ENCODE assay signal across 23 cellular contexts in the genomic region with DNA sequence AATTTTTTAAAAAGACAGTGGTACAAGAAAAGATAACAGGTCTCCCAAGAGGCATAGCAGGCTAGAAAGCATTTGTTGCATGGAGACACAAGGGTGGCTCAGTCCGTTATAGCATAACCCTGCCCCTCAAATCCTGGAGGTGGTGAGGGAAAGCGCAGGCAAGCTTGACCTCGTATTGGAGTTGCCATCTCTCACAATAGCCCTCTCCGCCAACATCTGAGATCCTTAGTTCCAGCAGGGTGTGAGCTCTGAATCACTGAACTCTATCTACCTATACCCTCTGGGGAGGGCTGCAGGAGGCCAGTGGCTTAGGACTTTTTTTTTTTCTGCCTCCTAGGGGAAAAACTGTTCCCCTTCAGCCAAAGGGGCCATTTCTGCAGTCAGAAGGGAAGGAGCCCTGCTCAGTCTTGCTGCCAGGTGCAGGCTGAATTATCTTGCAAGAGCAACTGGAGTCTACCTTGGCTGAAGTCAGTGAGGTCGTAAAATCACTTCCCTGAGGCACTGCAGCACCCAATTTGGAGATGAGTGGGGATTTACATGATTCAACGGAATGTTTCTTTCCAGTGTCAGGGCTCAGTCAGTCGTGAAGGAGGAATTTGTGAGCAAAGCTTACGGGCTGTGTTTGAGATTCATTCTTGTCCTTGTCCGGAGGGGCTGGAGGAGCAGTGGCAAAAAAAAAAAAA. TPM values are rescaled to one million over a fixed set of nuclear protein-coding genes. Genes with fewer than 3 reads are reported as not detected.
DNase-seq lines count a peak whose midpoint lies in the region; ATAC-seq and TF ChIP-seq lines count a peak whose summit lies in the region.
"Had no signal": no experiment of that assay in that cellular context is flagged by ENCODE, and none has a peak within 500 bp of the region (broad histone marks: within the 10 kb centered on the region; RNA-seq: fewer than 3 reads in every experiment).

No MANE protein-coding gene starts in this region.

- TF ChIP-seq POLR2A in IMR-90 (IDR thresholded peaks at IDR 0.05; ENCODE audit: low read depth, low read length) = no peak
- TF ChIP-seq POLR2A in esophagus muscularis mucosa (IDR thresholded peaks at IDR 0.05; ENCODE audit: low read depth) = no peak

- no peak for TF ChIP-seq EP300 in esophagus muscularis mucosa (IDR thresholded peaks at IDR 0.05)

- BruUV-seq in IMR-90 (replicated peaks; lab: Mats Ljungman, UMichigan) = no TSS peak

- H4K5ac ChIP-seq in IMR-90 (ENCODE audit: low read depth, low read length) = no peak overlapping the region

- in situ Hi-C loops in Caki2 (cut with HindIII; ENCODE audit: low pct_unique_long_range_greater_than_20kb, low sequenced_read_pairs) (no loop called here), IMR-90 (cut with MboI; ENCODE audit: low sequenced_read_pairs) (loop anchor here (25.0 kb wide), 1 partner anchor 650 kb away; no protein-coding TSS in a partner anchor)

- dilution Hi-C loops in IMR-90 (cut with HindIII; ENCODE audit: low sequenced_read_pairs, unreplicated experiment) = no loop called here

- no peak overlapping the region for H2AK5ac ChIP-seq in IMR-90 (ENCODE audit: low read depth, low read length)

- 38% methylated on average over 1 of the region's 9 CpGs; no CpG with 5 or more reads in 1 of the 2 experiments for WGBS in IMR-90 (ENCODE audit: extremely low coverage in 2 of 2, insufficient read length in 1 of 2), 2 experiments
- 66% methylated on average over 9 of the region's 9 CpGs for WGBS in esophagus muscularis mucosa

- intact Hi-C loops in IMR-90 (cut with micrococcal nuclease) = loop anchor here (10.0 kb wide), 1 partner anchor 937 kb away; no protein-coding TSS in a partner anchor
- intact Hi-C loops in esophagus muscularis mucosa (cut with DNase I) = no loop called here

- H4K91ac ChIP-seq in IMR-90 (ENCODE audit: insufficient read depth, low read depth, low read length) = no peak overlapping the region

- H3K4me3 ChIP-seq in IMR-90 (ENCODE audit: insufficient read depth, low read depth, low read length) (no peak overlapping the region), esophagus muscularis mucosa (no peak overlapping the region)
- H3K4me3 ChIP-seq: breast epithelium, colonic mucosa, testis had no signal

- no peak overlapping the region for H4K8ac ChIP-seq in IMR-90 (ENCODE audit: low read depth in 2 of 2, low read length in 2 of 2)

- H2BK15ac ChIP-seq in IMR-90 (ENCODE audit: low read depth, low read length) = 0 out of 3 replicates have a peak overlapping the region, but pooled peaks have one; percentile 42

- H3K9ac ChIP-seq in IMR-90 (ENCODE audit: low read depth, low read length) = no peak overlapping the region
- H3K9ac ChIP-seq: parathyroid adenoma had no signal

- 0 out of 2 replicates have a peak overlapping the region, but pooled peaks have one; percentile 48 for H3K14ac ChIP-seq in IMR-90 (replicated peaks; ENCODE audit: low read depth, low read length)

- no peak overlapping the region for H3K4ac ChIP-seq in IMR-90 (ENCODE audit: low read depth, low read length)

- H3K9me3 ChIP-seq in IMR-90 (ENCODE audit: control insufficient read depth, insufficient read depth, low read length) = peaks cover 8% of the 10 kb centered on the region
- peaks cover 0 to 7% (median 3%) of the 10 kb centered on the region in 4 donors for H3K9me3 ChIP-seq in esophagus muscularis mucosa
- H3K9me3 ChIP-seq: colonic mucosa, testis had no signal

- POLR2A ChIA-PET in IMR-90 (lab: Charles Lee; ENCODE audit: unreplicated experiment) = no interaction called here

- ATAC-seq in IMR-90 (ENCODE audit: low read depth) (no peak), GM18868 (IDR thresholded peaks at IDR 0.05; ENCODE audit: unreplicated experiment) (no peak)
- ATAC-seq: natural killer cell; stimulated activated memory B cell treated with anti-CD40 and anti-IgM and Interleukin-4, amounts not matched to agents 10 μg/mL and 1 μg/mL and 100 μg/mL, for 72 hours had no signal

- DNase-seq in Caki2 (ENCODE audit: low read depth) (peak; percentile 72), IMR-90 (no peak), ecto neural progenitor cell (ENCODE audit: low spot score) (peak; percentile 42), kidney tubule cell (ENCODE audit: low spot score) (peak; percentile 95), putamen (ENCODE audit: low spot score) (no peak), esophagus muscularis mucosa (ENCODE audit: extremely low spot score) (no peak)
- DNase-seq: activated CD4-positive, alpha-beta T cell treated with anti-CD3 and anti-CD28 coated beads, Interleukin-2, amount 50 U/mL, for 1 hour; activated gamma-delta T cell; CD4-positive, alpha-beta T cell; colonic mucosa; H7; natural killer cell; NCI-H1092 treated with DMSO at 0.1 percent for 48 hours; OCI-M1; stimulated activated CD4-positive, alpha-beta T cell treated with anti-CD3 and anti-CD28 coated beads, Interleukin-1b, Interleukin-23, amount 100 ng/mL, for 48 hours; T-helper 1 cell; testis had no signal

- no peak overlapping the region for H2BK5ac ChIP-seq in IMR-90 (ENCODE audit: low read depth, low read length, poor library complexity, severe bottlenecking)

- H3K36me3 ChIP-seq in IMR-90 (ENCODE audit: control insufficient read depth, insufficient read depth, low read length) = no peaks in the 10 kb centered on the region
- H3K36me3 ChIP-seq in esophagus muscularis mucosa = no peaks in the 10 kb centered on the region
- H3K36me3 ChIP-seq: breast epithelium, colonic mucosa had no signal

- H2AFZ ChIP-seq in IMR-90 (replicated peaks; ENCODE audit: low read length, poor library complexity) = no peak overlapping the region
- H2AFZ ChIP-seq: parathyroid adenoma had no signal

- H3K23ac ChIP-seq in IMR-90 (ENCODE audit: low read depth, low read length) = no peak overlapping the region

- H3K27me3 ChIP-seq in IMR-90 (ENCODE audit: control insufficient read depth, insufficient read depth, low read length) = no peaks in the 10 kb centered on the region
- no peaks in the 10 kb centered on the region for H3K27me3 ChIP-seq in esophagus muscularis mucosa
- H3K27me3 ChIP-seq: breast epithelium, colonic mucosa, testis had no signal

- H3K9me1 ChIP-seq in IMR-90 (ENCODE audit: insufficient read depth, low read length) = peaks cover 7% of the 10 kb centered on the region; the same call in 1 of the 2 replicates

- no peak overlapping the region for H3K18ac ChIP-seq in IMR-90 (ENCODE audit: low read depth, low read length)

- CTCF ChIA-PET in IMR-90 (lab: Yijun Ruan, JAX) = interaction anchor here (0.7 kb wide), 1 partner anchor 369 kb away, joined by 3 read pairs; no protein-coding TSS in a partner anchor

- H3K27ac ChIP-seq in IMR-90 (ENCODE audit: insufficient read depth, low read length) (no peak overlapping the region), esophagus muscularis mucosa (replicated peaks in 1 of 4) (no peak overlapping the region)
- H3K27ac ChIP-seq: breast epithelium, colonic mucosa, parathyroid adenoma, testis had no signal

- no peaks in the 10 kb centered on the region for H3K79me1 ChIP-seq in IMR-90 (ENCODE audit: low read depth in 1 of 2, low read length in 2 of 2)

- TF ChIP-seq CTCF in IMR-90 (conservative IDR thresholded peaks at IDR 0.05; ENCODE audit: low read depth, low read length) = no peak
- no peak for TF ChIP-seq CTCF in esophagus muscularis mucosa (IDR thresholded peaks at IDR 0.05)

- H2AK9ac ChIP-seq in IMR-90 (replicated peaks; ENCODE audit: low read depth, low read length, poor library complexity) = no peak overlapping the region

- no peak overlapping the region for H3K4me2 ChIP-seq in IMR-90 (ENCODE audit: low read depth, low read length)

- H4K20me1 ChIP-seq in IMR-90 (ENCODE audit: insufficient read depth, low read length) = no peaks in the 10 kb centered on the region

- H3K4me1 ChIP-seq in IMR-90 (ENCODE audit: control insufficient read depth, insufficient read depth, low read length) (peaks cover 5% of the 10 kb centered on the region; the same call in 1 of the 2 replicates), esophagus muscularis mucosa (peaks cover 0 to 8% (median 6%) of the 10 kb centered on the region in 4 donors)
- H3K4me1 ChIP-seq: breast epithelium, colonic mucosa, parathyroid adenoma, testis had no signal

- no peak overlapping the region for H2BK20ac ChIP-seq in IMR-90 (ENCODE audit: low read depth, low read length)

- TF ChIP-seq RAD21 in IMR-90 (IDR thresholded peaks at IDR 0.05; ENCODE audit: low read length) = no peak

- H2BK120ac ChIP-seq in IMR-90 (ENCODE audit: low read depth, low read length) = no peak overlapping the region

- H3K56ac ChIP-seq in IMR-90 (ENCODE audit: extremely low read depth, insufficient read depth, low read length) = no peak overlapping the region

TF ChIP-seq in IMR-90, 13 proteins besides CTCF, POLR2A, EP300 and RAD21 (continues in another document):
- no peak for TF ChIP-seq MXI1 (IDR thresholded peaks at IDR 0.05; ENCODE audit: borderline replicate concordance, low read depth, low read length)
- TF ChIP-seq SMC3 (IDR thresholded peaks at IDR 0.05; ENCODE audit: low read depth, low read length) = no peak
- no peak for TF ChIP-seq MAZ (IDR thresholded peaks at IDR 0.05; ENCODE audit: borderline replicate concordance, low read depth, low read length)
- no peak for TF ChIP-seq MAFK (IDR thresholded peaks at IDR 0.05; ENCODE audit: low read depth, low read length)
- no peak for TF ChIP-seq RFX5 (IDR thresholded peaks at IDR 0.05; ENCODE audit: low read depth, low read length)
- TF ChIP-seq BHLHE40 (IDR thresholded peaks at IDR 0.05; ENCODE audit: low read depth, low read length) = no peak
- TF ChIP-seq, protein P1, sequence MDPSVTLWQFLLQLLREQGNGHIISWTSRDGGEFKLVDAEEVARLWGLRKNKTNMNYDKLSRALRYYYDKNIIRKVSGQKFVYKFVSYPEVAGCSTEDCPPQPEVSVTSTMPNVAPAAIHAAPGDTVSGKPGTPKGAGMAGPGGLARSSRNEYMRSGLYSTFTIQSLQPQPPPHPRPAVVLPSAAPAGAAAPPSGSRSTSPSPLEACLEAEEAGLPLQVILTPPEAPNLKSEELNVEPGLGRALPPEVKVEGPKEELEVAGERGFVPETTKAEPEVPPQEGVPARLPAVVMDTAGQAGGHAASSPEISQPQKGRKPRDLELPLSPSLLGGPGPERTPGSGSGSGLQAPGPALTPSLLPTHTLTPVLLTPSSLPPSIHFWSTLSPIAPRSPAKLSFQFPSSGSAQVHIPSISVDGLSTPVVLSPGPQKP (IDR thresholded peaks at IDR 0.05; ENCODE audit: borderline replicate concordance, low read depth, low read length) = no peak

RNA-seq across cellular contexts. Expression of a gene that starts 17.2 kb away (rescaled TPM):
- not detected in 2 replicates for total RNA-seq in Caki2 (2014; rRNA removed; shearing (Covaris generic); ENCODE audit: low replicate concordance)
- total RNA-seq in IMR-90 (2012; rRNA removed) (not detected in 2 replicates), esophagus muscularis mucosa (not detected)
- not detected in 2 replicates for polyA plus RNA-seq in IMR-90 (2012; rRNA removed)
- not detected in 2 replicates for polyA plus RNA-seq in IMR-90 (2012; cell fraction: cytosol; rRNA removed)
- not detected in 2 replicates for polyA plus RNA-seq in IMR-90 (2012; cell fraction: nucleus; rRNA removed; ENCODE audit: low replicate concordance)
- total RNA-seq: breast epithelium; CD4-positive, alpha-beta T cell; colonic mucosa; H7; HT-29; mesenteric fat pad; natural killer cell; testis had no signal

RNA-seq across cellular contexts. Expression of a gene that starts 18.2 kb away (rescaled TPM):
- not detected in 2 replicates for total RNA-seq in Caki2 (2014; rRNA removed; shearing (Covaris generic); ENCODE audit: low replicate concordance)
- total RNA-seq in IMR-90 (2012; rRNA removed) (under 0.01 TPM in 1 of 2 replicates, not detected in the other), esophagus muscularis mucosa (not detected)
- polyA plus RNA-seq in IMR-90 (2012; rRNA removed) = not detected in 2 replicates
- not detected in 2 replicates for polyA plus RNA-seq in IMR-90 (2012; cell fraction: cytosol; rRNA removed)
- 0.05 TPM in 1 of 2 replicates, not detected in the other for polyA plus RNA-seq in IMR-90 (2012; cell fraction: nucleus; rRNA removed; ENCODE audit: low replicate concordance)
- total RNA-seq: CD4-positive, alpha-beta T cell; H7; HT-29; mesenteric fat pad; natural killer cell had no signal

Comparison
In these comparisons a context has a peak if more than half of its experiments do, and no peak if none do; other contexts are left out.
1. DNase-seq: peak in Caki2 (single experiment), ecto neural progenitor cell (single experiment) and kidney tubule cell (single experiment); none in IMR-90 (single experiment), putamen (single experiment) and esophagus muscularis mucosa (single experiment).